Comparison of ENCODE assay signal across 34 cellular contexts in genomic region chr4:27186710-27187109, GRCh38.
"Had no signal": no experiment of that assay in that cellular context is flagged by ENCODE, and none has a peak within 500 bp of the region (broad histone marks: within the 10 kb centered on the region; RNA-seq: fewer than 3 reads in every experiment).

No MANE protein-coding gene starts in this region.

- H3K27ac ChIP-seq: adrenal gland, ascending aorta, body of pancreas, brain microvascular endothelial cell, breast epithelium, cardiac muscle cell had no signal

- H3K36me3 ChIP-seq: adrenal gland, ascending aorta, brain microvascular endothelial cell, breast epithelium, cardiac muscle cell had no signal

- H3K4me1 ChIP-seq: adrenal gland, ascending aorta, body of pancreas, breast epithelium had no signal

- H3K4me3 ChIP-seq: adrenal gland, ascending aorta, body of pancreas, breast epithelium, cardiac muscle cell had no signal

- H3K9me3 ChIP-seq: adrenal gland, ascending aorta, body of pancreas, breast epithelium had no signal

- FAIRE-seq: astrocyte, bronchial epithelial cell had no signal

- ATAC-seq: activated naive CD4-positive, alpha-beta T cell treated with anti-CD3 and anti-CD28 coated beads, Interleukin-2, amount 50 U/mL, for 72 hours; activated naive CD8-positive, alpha-beta T cell treated with anti-CD3 and anti-CD28 coated beads, Interleukin-2, amount 50 U/mL, for 24 hours; activated T-cell treated with anti-CD3 and anti-CD28 coated beads, Interleukin-2, amount 50 U/mL, for 4 hours; activated T-cell treated with anti-CD3 and anti-CD28 coated beads, Interleukin-2, amount 50 U/mL, for 72 hours; activated T-helper 17 cell treated with anti-CD3 and anti-CD28 coated beads, Interleukin-2, amount 50 U/mL, for 72 hours; body of pancreas had no signal

- DNase-seq: activated effector memory CD4-positive, alpha-beta T cell treated with anti-CD3 and anti-CD28 coated beads, Interleukin-2, amount 50 U/mL, for 16 hours; activated effector memory CD4-positive, alpha-beta T cell treated with Interleukin-2 at 50 U/mL for 16 hours; activated gamma-delta T cell; activated gamma-delta T cell treated with Interleukin-2 at 50 U/mL for 16 hours; activated naive CD4-positive, alpha-beta T cell; activated naive CD4-positive, alpha-beta T cell treated with anti-CD3 and anti-CD28 coated beads for 36 hours; activated naive CD4-positive, alpha-beta T cell treated with anti-CD3 and anti-CD28 coated beads, Interleukin-2, amount 10 ng/mL, durations not matched to agents 7 days and 5 days; activated naive CD4-positive, alpha-beta T cell treated with anti-CD3 and anti-CD28 coated beads, Interleukin-2, amount 50 U/mL, for 16 hours; activated naive CD4-positive, alpha-beta T cell treated with Interleukin-2 at 50 U/mL for 16 hours; activated naive CD8-positive, alpha-beta T cell treated with anti-CD3 and anti-CD28 coated beads for 36 hours; activated naive CD8-positive, alpha-beta T cell treated with anti-CD3 and anti-CD28 coated beads, Interleukin-2, amount 10 ng/mL, durations not matched to agents 7 days and 5 days; activated naive CD8-positive, alpha-beta T cell treated with anti-CD3 and anti-CD28 coated beads, Interleukin-2, amount 50 U/mL, for 24 hours; activated T-cell treated with anti-CD3 and anti-CD28 coated beads, Interleukin-2, amount 50 U/mL, for 1 hour; activated T-cell treated with anti-CD3 and anti-CD28 coated beads, Interleukin-2, amount 50 U/mL, for 24 hours; activated T-cell treated with anti-CD3 and anti-CD28 coated beads, Interleukin-2, amount 50 U/mL, for 4 hours; activated T-cell treated with anti-CD3 and anti-CD28 coated beads, Interleukin-2, amount 50 U/mL, for 48 hours; activated T-cell treated with anti-CD3 and anti-CD28 coated beads, Interleukin-2, amount 50 U/mL, for 72 hours; adrenal gland; amniotic stem cell; amygdala; anterior cingulate cortex; aorta; body of pancreas; brain microvascular endothelial cell; caudate nucleus; central memory CD4-positive, alpha-beta T cell; cerebellar nuclear complex had no signal

- H3K27me3 ChIP-seq: adrenal gland, ascending aorta, body of pancreas, brain microvascular endothelial cell, breast epithelium, cardiac muscle cell had no signal
